ENCODE assay signal across 1 cellular context in genomic region chr3:184298759-184299487, GRCh38.
TF ChIP-seq lines count a peak whose summit lies in the region.

TSS of gene PSMD2 (plus strand) at chr3:184299241. CDS start at chr3:184299267, 26 bp downstream.

TF ChIP-seq in WTC11, 78 proteins besides CTCF, POLR2A, EP300 and RAD21 (continued from another document):
- TF ChIP-seq FOXP4 (CRISPR knock-in tag; IDR thresholded peaks at IDR 0.05) (0 out of 2 replicates have a peak, but pooled peaks have one; percentile 75), TEAD1 (CRISPR knock-in tag; IDR thresholded peaks at IDR 0.05) (no peak), ESRRA (CRISPR knock-in tag; IDR thresholded peaks at IDR 0.05; ENCODE audit: borderline replicate concordance) (no peak), ZNF423 (CRISPR knock-in tag; IDR thresholded peaks at IDR 0.05) (no peak), ATF3 (CRISPR knock-in tag; conservative IDR thresholded peaks at IDR 0.05) (no peak), JUN (CRISPR knock-in tag; IDR thresholded peaks at IDR 0.05) (no peak), NFE2L1 (CRISPR knock-in tag; IDR thresholded peaks at IDR 0.05) (no peak), HMGXB4 (CRISPR knock-in tag; IDR thresholded peaks at IDR 0.05) (peak; percentile 81; the same call in 1 of the 2 replicates), MXD4 (CRISPR knock-in tag; IDR thresholded peaks at IDR 0.05; ENCODE audit: borderline replicate concordance) (no peak), ZNF317 (CRISPR knock-in tag; IDR thresholded peaks at IDR 0.05; ENCODE audit: borderline replicate concordance, low read depth) (no peak), MYBL2 (CRISPR knock-in tag; IDR thresholded peaks at IDR 0.05) (no peak), NR2C2 (CRISPR knock-in tag; IDR thresholded peaks at IDR 0.05) (0 out of 2 replicates have a peak, but pooled peaks have one; percentile 30), NR3C1 (CRISPR knock-in tag; conservative IDR thresholded peaks at IDR 0.05; ENCODE audit: low read depth) (0 out of 2 replicates have a peak, but pooled peaks have one; percentile 14), TCF7 (CRISPR knock-in tag; IDR thresholded peaks at IDR 0.05; ENCODE audit: low read depth) (no peak), SMAD3 (CRISPR knock-in tag; IDR thresholded peaks at IDR 0.05; ENCODE audit: borderline replicate concordance) (no peak), CBFB (CRISPR knock-in tag; IDR thresholded peaks at IDR 0.05; ENCODE audit: low read depth) (no peak), ZMAT4 (CRISPR knock-in tag; IDR thresholded peaks at IDR 0.05) (no peak), FOXJ3 (CRISPR knock-in tag; IDR thresholded peaks at IDR 0.05; ENCODE audit: borderline replicate concordance) (no peak), GABPB1 (CRISPR knock-in tag; IDR thresholded peaks at IDR 0.05) (no peak; the same call in 1 of the 2 replicates), E2F1 (CRISPR knock-in tag; IDR thresholded peaks at IDR 0.05) (no peak), GTF2I (CRISPR knock-in tag; conservative IDR thresholded peaks at IDR 0.05) (no peak), PRDM15 (CRISPR knock-in tag; IDR thresholded peaks at IDR 0.05) (no peak), ZNF138 (CRISPR knock-in tag; conservative IDR thresholded peaks at IDR 0.05) (0 out of 2 replicates have a peak, but pooled peaks have one; percentile 33), IRF2 (CRISPR knock-in tag; IDR thresholded peaks at IDR 0.05; ENCODE audit: borderline replicate concordance, low read depth) (no peak), SMAD4 (CRISPR knock-in tag; IDR thresholded peaks at IDR 0.05) (no peak)
TF ChIP-seq in WTC11: peak in this region for 12.
